ENCODE assay signal across 23 cellular contexts in genomic region chr18:44974174-44974573, GRCh38.
"Had no signal": no experiment of that assay in that cellular context is flagged by ENCODE, and none has a peak within 500 bp of the region (broad histone marks: within the 10 kb centered on the region; RNA-seq: fewer than 3 reads in every experiment).

No MANE protein-coding gene starts in this region.

- H3K4me1 ChIP-seq: breast epithelium had no signal

- H3K27me3 Mint-ChIP-seq: activated B cell treated with CpG ODN at 0.5 μM for 24 hours; activated CD4-positive, alpha-beta T cell treated with anti-CD3 and anti-CD28 coated beads, Interleukin-2, amount 10 ng/mL, durations not matched to agents 24 days and 14 days; activated CD8-positive, alpha-beta memory T cell treated with anti-CD3 and anti-CD28 coated beads, Interleukin-2, amount 10 ng/mL, durations not matched to agents 7 days and 5 days; activated naive CD4-positive, alpha-beta T cell treated with anti-CD3 and anti-CD28 coated beads, Interleukin-2, amount 50 U/mL, for 24 hours; activated T-cell treated with anti-CD3 and anti-CD28 coated beads, Interleukin-2, amount 50 U/mL, for 24 hours had no signal

- H3K4me2 ChIP-seq: PC-9 had no signal

- H3K9me3 Mint-ChIP-seq: activated B cell treated with CpG ODN at 0.5 μM for 24 hours; activated CD4-positive, alpha-beta T cell treated with anti-CD3 and anti-CD28 coated beads, Interleukin-2, amount 10 ng/mL, durations not matched to agents 24 days and 14 days; activated naive CD4-positive, alpha-beta T cell treated with anti-CD3 and anti-CD28 coated beads, Interleukin-2, amount 50 U/mL, for 24 hours; activated T-cell treated with anti-CD3 and anti-CD28 coated beads, Interleukin-2, amount 50 U/mL, for 24 hours; activated T-helper 1 cell treated with anti-CD3 and anti-CD28 coated beads, Interleukin-12 subunit alpha, Interleukin-12 subunit beta, Interleukin-2, Interleukin-4 antibody, amounts not matched to agents 30 ng/mL and 10 ng/mL and 1 ng/mL, durations not matched to agents 14 hours and 24 hours and 36 hours; T-helper 1 cell treated with Interleukin-12 subunit alpha and Interleukin-12 subunit beta and Interleukin-4 antibody, amounts not matched to agents 30 μg/mL and 1 μg/mL, for 36 hours had no signal

- H3K4me3 ChIP-seq: breast epithelium, PC-9 had no signal

- H3K27ac Mint-ChIP-seq: activated B cell treated with CpG ODN at 0.5 μM for 24 hours; activated CD4-positive, alpha-beta T cell treated with anti-CD3 and anti-CD28 coated beads, Interleukin-2, amount 10 ng/mL, durations not matched to agents 24 days and 14 days; activated CD8-positive, alpha-beta memory T cell treated with anti-CD3 and anti-CD28 coated beads, Interleukin-2, amount 10 ng/mL, durations not matched to agents 7 days and 5 days; activated naive CD4-positive, alpha-beta T cell treated with anti-CD3 and anti-CD28 coated beads, Interleukin-2, amount 50 U/mL, for 24 hours; activated T-cell treated with anti-CD3 and anti-CD28 coated beads, Interleukin-2, amount 50 U/mL, for 24 hours; activated T-helper 1 cell treated with anti-CD3 and anti-CD28 coated beads, Interleukin-12 subunit alpha, Interleukin-12 subunit beta, Interleukin-2, Interleukin-4 antibody, amounts not matched to agents 30 ng/mL and 10 ng/mL and 1 ng/mL, durations not matched to agents 14 hours and 24 hours and 36 hours; T-helper 1 cell treated with Interleukin-12 subunit alpha and Interleukin-12 subunit beta and Interleukin-4 antibody, amounts not matched to agents 30 μg/mL and 1 μg/mL, for 36 hours had no signal

- H3K27me3 ChIP-seq: breast epithelium had no signal

- DNase-seq: activated B cell treated with CpG ODN at 0.5 μM for 24 hours; activated CD4-positive, alpha-beta T cell treated with anti-CD3 and anti-CD28 coated beads for 1 hour; activated CD4-positive, alpha-beta T cell treated with anti-CD3 and anti-CD28 coated beads, Interleukin-2, amount 10 ng/mL, durations not matched to agents 24 days and 14 days; activated CD4-positive, alpha-beta T cell treated with anti-CD3 and anti-CD28 coated beads, Interleukin-2, amount 50 U/mL, for 48 hours; activated CD8-positive, alpha-beta memory T cell treated with anti-CD3 and anti-CD28 coated beads, Interleukin-2, amount 10 ng/mL, durations not matched to agents 7 days and 5 days; activated effector memory CD4-positive, alpha-beta T cell treated with Interleukin-2 at 50 U/mL for 16 hours; activated naive CD4-positive, alpha-beta T cell; activated T-cell treated with anti-CD3 and anti-CD28 coated beads, Interleukin-2, amount 50 U/mL, for 24 hours; aorta; caudate nucleus; MM.1S; NCI-H1105 treated with DMSO at 0.1 percent for 48 hours; NCI-H1436 treated with DMSO at 0.1 percent for 48 hours; NCI-H187; NCI-H2081; NCI-H524; NCI-H774; PC-9; SHP77 treated with DMSO at 0.1 percent for 48 hours had no signal

- H3K4me1 Mint-ChIP-seq: activated CD4-positive, alpha-beta T cell treated with anti-CD3 and anti-CD28 coated beads, Interleukin-2, amount 10 ng/mL, durations not matched to agents 24 days and 14 days; activated naive CD4-positive, alpha-beta T cell treated with anti-CD3 and anti-CD28 coated beads, Interleukin-2, amount 50 U/mL, for 24 hours had no signal

- H3K36me3 Mint-ChIP-seq: activated CD8-positive, alpha-beta memory T cell treated with anti-CD3 and anti-CD28 coated beads, Interleukin-2, amount 10 ng/mL, durations not matched to agents 7 days and 5 days; activated naive CD4-positive, alpha-beta T cell treated with anti-CD3 and anti-CD28 coated beads, Interleukin-2, amount 50 U/mL, for 24 hours had no signal

- H3K27ac ChIP-seq: breast epithelium, PC-9 had no signal

- H3K36me3 ChIP-seq: breast epithelium had no signal

- H3K4me3 Mint-ChIP-seq: activated B cell treated with CpG ODN at 0.5 μM for 24 hours; activated CD4-positive, alpha-beta T cell treated with anti-CD3 and anti-CD28 coated beads, Interleukin-2, amount 10 ng/mL, durations not matched to agents 24 days and 14 days; activated CD8-positive, alpha-beta memory T cell treated with anti-CD3 and anti-CD28 coated beads, Interleukin-2, amount 10 ng/mL, durations not matched to agents 7 days and 5 days; activated naive CD4-positive, alpha-beta T cell treated with anti-CD3 and anti-CD28 coated beads, Interleukin-2, amount 50 U/mL, for 24 hours; activated T-cell treated with anti-CD3 and anti-CD28 coated beads, Interleukin-2, amount 50 U/mL, for 24 hours; activated T-helper 1 cell treated with anti-CD3 and anti-CD28 coated beads, Interleukin-12 subunit alpha, Interleukin-12 subunit beta, Interleukin-2, Interleukin-4 antibody, amounts not matched to agents 30 ng/mL and 10 ng/mL and 1 ng/mL, durations not matched to agents 14 hours and 24 hours and 36 hours; T-helper 1 cell treated with Interleukin-12 subunit alpha and Interleukin-12 subunit beta and Interleukin-4 antibody, amounts not matched to agents 30 μg/mL and 1 μg/mL, for 36 hours had no signal
